9 cellular contexts compared by ENCODE assay signal in genomic region chr12:63150255-63151060, GRCh38. TPM values are rescaled to one million over a fixed set of nuclear protein-coding genes. Genes with fewer than 3 reads are reported as not detected.
A peak's percentile ranks its signal among the peaks of the same experiment; 100 is the strongest.
DNase-seq lines count a peak whose midpoint lies in the region; ATAC-seq and TF ChIP-seq lines count a peak whose summit lies in the region.
"Had no signal": no experiment of that assay in that cellular context is flagged by ENCODE, and none has a peak within 500 bp of the region (broad histone marks: within the 10 kb centered on the region; RNA-seq: fewer than 3 reads in every experiment).

No MANE protein-coding gene starts in this region.

- TF ChIP-seq RAD21 in SK-N-SH (IDR thresholded peaks at IDR 0.05; ENCODE audit: low read length): no peak

- no peak overlapping the region for H3K23ac ChIP-seq in trophoblast cell (ENCODE audit: low read length)

- POLR2A ChIA-PET in SK-N-SH (lab: Yijun Ruan, JAX): no interaction called here

- no peak for TF ChIP-seq EP300 in SK-N-SH (IDR thresholded peaks at IDR 0.05; ENCODE audit: borderline replicate concordance in 1 of 2, low read depth in 1 of 2, low read length in 1 of 2)

- peak; percentile 24 to 65 (median 52) for ATAC-seq in heart left ventricle
- no peak for ATAC-seq in GM19455 (IDR thresholded peaks at IDR 0.05; ENCODE audit: unreplicated experiment)
- ATAC-seq in HG02852 (IDR thresholded peaks at IDR 0.05; ENCODE audit: unreplicated experiment): no peak

- no peaks in the 10 kb centered on the region for H4K20me1 ChIP-seq in SK-N-SH (ENCODE audit: insufficient read depth)

- H3K79me2 ChIP-seq in SK-N-SH (ENCODE audit: insufficient read depth) (no peaks in the 10 kb centered on the region), trophoblast cell (ENCODE audit: control insufficient read depth, insufficient read depth, low read length, poor library complexity) (no peaks in the 10 kb centered on the region)

- CTCF ChIA-PET in SK-N-SH (lab: Yijun Ruan, JAX): interaction anchor here (1.2 to 2.5 kb wide), 6 partner anchors 8 to 224 kb away, joined by 3 to 15 read pairs (median 8); no protein-coding TSS in a partner anchor

- no peak overlapping the region for H2BK12ac ChIP-seq in trophoblast cell (ENCODE audit: low read length)

- H3K14ac ChIP-seq in trophoblast cell (ENCODE audit: low read length): no peak overlapping the region

- H3K9ac ChIP-seq in SK-N-SH (no peak overlapping the region), trophoblast cell (ENCODE audit: low read length) (no peak overlapping the region)

- H2BK5ac ChIP-seq in trophoblast cell (ENCODE audit: low read depth, low read length, poor library complexity): no peak overlapping the region

- H3K79me1 ChIP-seq in trophoblast cell (ENCODE audit: low read length): no peaks in the 10 kb centered on the region

- H4K12ac ChIP-seq in trophoblast cell (ENCODE audit: low read depth, low read length): no peak overlapping the region

- no peak overlapping the region for H2BK120ac ChIP-seq in trophoblast cell (ENCODE audit: insufficient read depth, low read length, poor library complexity)

- H3K4ac ChIP-seq in trophoblast cell (ENCODE audit: low read depth, low read length): no peak overlapping the region

- H3K18ac ChIP-seq in trophoblast cell (ENCODE audit: low read length): no peak overlapping the region

- H3K4me2 ChIP-seq in SK-N-SH: no peak overlapping the region
- H3K4me2 ChIP-seq in trophoblast cell (ENCODE audit: low read length): peak overlapping the region; percentile 71

- TF ChIP-seq CTCF in SK-N-SH (IDR thresholded peaks at IDR 0.05) (no peak), heart left ventricle (IDR thresholded peaks at IDR 0.05) (no peak)

- H3K27me3 ChIP-seq in SK-N-SH (ENCODE audit: insufficient read depth): peaks cover 40% of the 10 kb centered on the region
- peaks cover 18 to 76% (median 46%) of the 10 kb centered on the region in 9 donors for H3K27me3 ChIP-seq in heart left ventricle
- H3K27me3 ChIP-seq in trophoblast cell (ENCODE audit: insufficient read depth, low read length): peaks cover 21% of the 10 kb centered on the region

- H3K9me2 ChIP-seq in SK-N-SH: no peaks in the 10 kb centered on the region

- no peak for TF ChIP-seq POLR2A in heart left ventricle (IDR thresholded peaks at IDR 0.05)

- no peak overlapping the region for H2AFZ ChIP-seq in SK-N-SH (ENCODE audit: low read depth)
- peak overlapping the region; percentile 35 for H2AFZ ChIP-seq in trophoblast cell (ENCODE audit: insufficient read depth, low read length, poor library complexity)

- DNase-seq in Daoy (ENCODE audit: low read depth): peak; percentile 14
- DNase-seq in SK-N-SH: peak; percentile 17
- peak in 4 of 5 donors; percentile 21 to 67 (median 34) for DNase-seq in heart left ventricle
- DNase-seq in trophoblast cell: peak in 1 of 2 donors; percentile 59
- DNase-seq in activated gamma-delta T cell treated with Interleukin-2 at 50 U/mL for 16 hours: no peak
- no peak for DNase-seq in kidney glomerular epithelial cell (lab: John Stamatoyannopoulos, UW)

- H3K9me3 ChIP-seq in SK-N-SH (no peaks in the 10 kb centered on the region), heart left ventricle (no peaks in the 10 kb centered on the region), trophoblast cell (ENCODE audit: insufficient read depth, low read depth, low read length) (peaks cover 11% of the 10 kb centered on the region)

- H4K8ac ChIP-seq in trophoblast cell (ENCODE audit: low read depth, low read length): no peak overlapping the region

- H3K27ac ChIP-seq in SK-N-SH (ENCODE audit: low read depth in 2 of 2, low read length in 1 of 2) (no peak overlapping the region), heart left ventricle (peak overlapping the region in 10 of 12 donors; percentile 16 to 69 (median 48)), trophoblast cell (ENCODE audit: low read depth, low read length) (no peak overlapping the region)

- WGBS in SK-N-SH (ENCODE audit: low lambda C conversion rate): 9% methylated on average over 21 of the region's 81 CpGs
- WGBS in heart left ventricle, 4 donors: 1 to 3% (median 2%) methylated on average over 43 to 81 of the region's 81 CpGs; no CpG with 5 or more reads in 1 of the 4 donors
- WGBS in trophoblast cell (ENCODE audit: extremely low coverage, insufficient coverage, insufficient read length): no CpG with 5 or more reads among the region's 81 CpGs

- no peak overlapping the region for H4K91ac ChIP-seq in trophoblast cell (ENCODE audit: low read depth, low read length)

- H3F3A ChIP-seq in SK-N-SH (replicated peaks; ENCODE audit: insufficient read depth): no peaks in the 10 kb centered on the region

- intact Hi-C loops in heart left ventricle (cut with DNase I): loop anchor here in 2 of 10 donors (5.0 to 10.0 kb wide), 2 partner anchors 154 to 302 kb away; no protein-coding TSS in a partner anchor

- H3K36me3 ChIP-seq in SK-N-SH (replicated peaks in 1 of 2; ENCODE audit: control insufficient read depth in 1 of 2, insufficient read depth in 2 of 2, low read length in 1 of 2) (no peaks in the 10 kb centered on the region), heart left ventricle (no peaks in the 10 kb centered on the region), trophoblast cell (ENCODE audit: control insufficient read depth in 1 of 2, insufficient read depth in 2 of 2, low read length in 2 of 2) (no peaks in the 10 kb centered on the region)

- no peak overlapping the region for H2AK5ac ChIP-seq in trophoblast cell (ENCODE audit: low read length)

- no peak overlapping the region for H3K4me3 ChIP-seq in SK-N-SH (ENCODE audit: low read depth in 2 of 2, low read length in 1 of 2)
- peak overlapping the region; percentile 3 to 61 (median 50) for H3K4me3 ChIP-seq in heart left ventricle
- H3K4me3 ChIP-seq in trophoblast cell (ENCODE audit: low read depth, low read length): peak overlapping the region; percentile 62

- no peaks in the 10 kb centered on the region; a peak in 1 of 4 replicates for H3K4me1 ChIP-seq in SK-N-SH (ENCODE audit: control insufficient read depth in 1 of 2, insufficient read depth in 2 of 2, low read depth in 1 of 2, low read length in 1 of 2)
- peaks cover 0 to 29% (median 11%) of the 10 kb centered on the region in 12 donors for H3K4me1 ChIP-seq in heart left ventricle
- peaks cover 13 to 20% of the 10 kb centered on the region in 2 experiments for H3K4me1 ChIP-seq in trophoblast cell (ENCODE audit: control insufficient read depth in 1 of 2, insufficient read depth in 2 of 2, low read length in 2 of 2)

TF ChIP-seq in SK-N-SH, 30 proteins besides CTCF, POLR2A, EP300 and RAD21:
- TF ChIP-seq MAX (IDR thresholded peaks at IDR 0.05; ENCODE audit: low read depth): no peak
- TF ChIP-seq GATA2 (CRISPR knock-in tag; IDR thresholded peaks at IDR 0.05): no peak
- TF ChIP-seq MEF2A (IDR thresholded peaks at IDR 0.05; ENCODE audit: borderline replicate concordance, low read depth): no peak
- no peak for TF ChIP-seq NRF1 (IDR thresholded peaks at IDR 0.05; ENCODE audit: low read depth, low read length)
- TF ChIP-seq ELF1 (IDR thresholded peaks at IDR 0.05): no peak
- no peak for TF ChIP-seq TCF12 (IDR thresholded peaks at IDR 0.05)
- TF ChIP-seq JUND (IDR thresholded peaks at IDR 0.05): no peak
- TF ChIP-seq TEAD4 (IDR thresholded peaks at IDR 0.05; ENCODE audit: borderline replicate concordance, insufficient read depth): no peak
- no peak for TF ChIP-seq FOSL2 (IDR thresholded peaks at IDR 0.05; ENCODE audit: borderline replicate concordance, low read depth)
- no peak for TF ChIP-seq ZBTB33 (IDR thresholded peaks at IDR 0.05; ENCODE audit: borderline replicate concordance, low read depth)
- no peak for TF ChIP-seq FOXM1 (IDR thresholded peaks at IDR 0.05; ENCODE audit: low read depth)
- no peak for TF ChIP-seq CHD2 (IDR thresholded peaks at IDR 0.05; ENCODE audit: low read length, partially characterized antibody)
- no peak for TF ChIP-seq RXRA (IDR thresholded peaks at IDR 0.05; ENCODE audit: borderline replicate concordance, low read depth)
- no peak for TF ChIP-seq POLR2AphosphoS5 (IDR thresholded peaks at IDR 0.05; ENCODE audit: low read depth, low read length)
- TF ChIP-seq SMC3 (IDR thresholded peaks at IDR 0.05; ENCODE audit: low read depth, low read length): no peak

RNA-seq across cellular contexts. Expression of gene AVPR1A, which starts 0.5 kb away (rescaled TPM):
- 0.11 TPM in 1 of 2 replicates, not detected in the other for total RNA-seq in Daoy (2014; rRNA removed; shearing (Covaris generic))
- not detected in 2 replicates for polyA plus RNA-seq in SK-N-SH (2012; rRNA removed)
- polyA plus RNA-seq in SK-N-SH (2012; cell fraction: cytosol; rRNA removed): not detected in 2 replicates
- not detected in 2 replicates for polyA plus RNA-seq in SK-N-SH (2012; cell fraction: nucleus; rRNA removed)
- total RNA-seq in heart left ventricle: 1 to 10 TPM in 7 of 9 donors, under 1 TPM in 2; 0.79 to 4.6 (median 2.4) TPM
- 1 to 10 TPM in 1 of 2 donors, under 1 TPM in 1; 0.69 to 3.1 TPM for polyA plus RNA-seq in heart left ventricle
- polyA plus RNA-seq in trophoblast cell (2013): 0.58 and 0.67 TPM in 2 replicates
- total RNA-seq: fibroblast of villous mesenchyme had no signal

Comparison
In these comparisons a context has a peak if more than half of its experiments do, and no peak if none do; other contexts are left out.
1. DNase-seq: peak in Daoy (single experiment), SK-N-SH (single experiment) and heart left ventricle (4 of 5); none in activated gamma-delta T cell treated with Interleukin-2 at 50 U/mL for 16 hours (single experiment) and kidney glomerular epithelial cell (single experiment).
2. H3K27ac ChIP-seq: peak in heart left ventricle (10 of 12); none in SK-N-SH (0 of 2) and trophoblast cell (single experiment).
3. H3K4me3 ChIP-seq: peak in heart left ventricle (12 of 12) and trophoblast cell (single experiment); none in SK-N-SH (0 of 2).
4. ATAC-seq: peak in heart left ventricle (4 of 4); none in GM19455 (single experiment) and HG02852 (single experiment).